Comparison of ENCODE assay signal across 1 cellular context in the genomic region with DNA sequence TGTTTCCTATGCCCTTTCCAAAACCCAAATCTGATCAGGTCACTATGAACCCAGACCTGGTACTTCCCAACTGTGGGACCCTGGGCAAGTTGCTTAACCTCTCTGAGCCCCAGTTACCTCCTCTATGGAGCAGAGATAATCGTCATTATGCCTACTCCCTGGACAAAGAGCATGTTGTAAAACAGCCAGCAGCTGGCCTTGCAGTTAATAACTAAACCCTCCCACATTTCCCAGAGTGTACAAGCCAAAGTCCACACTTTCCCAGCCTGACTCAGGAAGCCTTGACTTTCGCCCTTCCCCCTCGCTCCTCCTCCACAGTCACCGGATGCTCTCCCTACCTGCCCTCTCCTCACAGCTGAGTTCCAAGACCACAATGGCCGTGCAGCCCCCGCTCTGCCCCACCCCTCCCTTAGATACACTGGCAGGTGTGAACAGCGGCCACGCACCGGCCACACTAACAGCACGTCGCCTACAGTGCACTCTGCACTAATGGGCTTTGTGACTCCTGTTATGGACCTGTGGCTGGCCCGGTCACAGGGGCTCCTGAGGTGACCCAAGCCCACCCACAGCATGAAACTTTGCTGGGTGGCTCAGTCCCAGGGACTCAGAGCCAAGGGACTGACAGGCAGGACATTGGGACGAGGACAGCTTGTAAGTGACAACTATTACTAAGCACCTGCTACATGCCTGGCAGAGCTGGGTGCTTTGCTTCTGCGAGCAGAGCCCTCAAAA.
TF ChIP-seq lines count a peak whose summit lies in the region.

No MANE protein-coding gene starts in this region.

TF ChIP-seq in HepG2, 621 proteins besides CTCF, POLR2A, EP300 and RAD21 (continued from another document and continues in another):
- TF ChIP-seq, protein P1, sequence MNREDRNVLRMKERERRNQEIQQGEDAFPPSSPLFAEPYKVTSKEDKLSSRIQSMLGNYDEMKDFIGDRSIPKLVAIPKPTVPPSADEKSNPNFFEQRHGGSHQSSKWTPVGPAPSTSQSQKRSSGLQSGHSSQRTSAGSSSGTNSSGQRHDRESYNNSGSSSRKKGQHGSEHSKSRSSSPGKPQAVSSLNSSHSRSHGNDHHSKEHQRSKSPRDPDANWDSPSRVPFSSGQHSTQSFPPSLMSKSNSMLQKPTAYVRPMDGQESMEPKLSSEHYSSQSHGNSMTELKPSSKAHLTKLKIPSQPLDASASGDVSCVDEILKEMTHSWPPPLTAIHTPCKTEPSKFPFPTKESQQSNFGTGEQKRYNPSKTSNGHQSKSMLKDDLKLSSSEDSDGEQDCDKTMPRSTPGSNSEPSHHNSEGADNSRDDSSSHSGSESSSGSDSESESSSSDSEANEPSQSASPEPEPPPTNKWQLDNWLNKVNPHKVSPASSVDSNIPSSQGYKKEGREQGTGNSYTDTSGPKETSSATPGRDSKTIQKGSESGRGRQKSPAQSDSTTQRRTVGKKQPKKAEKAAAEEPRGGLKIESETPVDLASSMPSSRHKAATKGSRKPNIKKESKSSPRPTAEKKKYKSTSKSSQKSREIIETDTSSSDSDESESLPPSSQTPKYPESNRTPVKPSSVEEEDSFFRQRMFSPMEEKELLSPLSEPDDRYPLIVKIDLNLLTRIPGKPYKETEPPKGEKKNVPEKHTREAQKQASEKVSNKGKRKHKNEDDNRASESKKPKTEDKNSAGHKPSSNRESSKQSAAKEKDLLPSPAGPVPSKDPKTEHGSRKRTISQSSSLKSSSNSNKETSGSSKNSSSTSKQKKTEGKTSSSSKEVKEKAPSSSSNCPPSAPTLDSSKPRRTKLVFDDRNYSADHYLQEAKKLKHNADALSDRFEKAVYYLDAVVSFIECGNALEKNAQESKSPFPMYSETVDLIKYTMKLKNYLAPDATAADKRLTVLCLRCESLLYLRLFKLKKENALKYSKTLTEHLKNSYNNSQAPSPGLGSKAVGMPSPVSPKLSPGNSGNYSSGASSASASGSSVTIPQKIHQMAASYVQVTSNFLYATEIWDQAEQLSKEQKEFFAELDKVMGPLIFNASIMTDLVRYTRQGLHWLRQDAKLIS (CRISPR knock-in tag; IDR thresholded peaks at IDR 0.05) = no peak
- TF ChIP-seq SAFB2 (CRISPR knock-in tag; IDR thresholded peaks at IDR 0.05; ENCODE audit: borderline replicate concordance, low read depth) (no peak; the same call in 1 of the 2 replicates), CREB1 (IDR thresholded peaks at IDR 0.05) (peak; percentile 66), CREB1 (CRISPR knock-in tag; IDR thresholded peaks at IDR 0.05) (no peak), SP1 (IDR thresholded peaks at IDR 0.05) (no peak), SP1 (CRISPR knock-in tag; IDR thresholded peaks at IDR 0.05) (peak; percentile 68), MED1 (CRISPR knock-in tag; IDR thresholded peaks at IDR 0.05) (peak; percentile 99), TOPORS (CRISPR knock-in tag; IDR thresholded peaks at IDR 0.05) (no peak; the same call in 1 of the 2 replicates), EEA1 (CRISPR knock-in tag; IDR thresholded peaks at IDR 0.05; ENCODE audit: borderline replicate concordance) (no peak), ZNF335 (CRISPR knock-in tag; IDR thresholded peaks at IDR 0.05) (no peak), WIZ (CRISPR knock-in tag; IDR thresholded peaks at IDR 0.05) (no peak; the same call in 1 of the 2 replicates), NFIB (CRISPR knock-in tag; IDR thresholded peaks at IDR 0.05; ENCODE audit: borderline replicate concordance) (no peak), RXRB (CRISPR knock-in tag; IDR thresholded peaks at IDR 0.05; ENCODE audit: borderline replicate concordance) (peak; percentile 98), ZNF614 (CRISPR knock-in tag; IDR thresholded peaks at IDR 0.05; ENCODE audit: borderline replicate concordance) (peak; percentile 99), NKX3-1 (CRISPR knock-in tag; IDR thresholded peaks at IDR 0.05) (0 out of 2 replicates have a peak, but pooled peaks have one; percentile 83), ZNF460 (CRISPR knock-in tag; IDR thresholded peaks at IDR 0.05; ENCODE audit: borderline replicate concordance) (peak; percentile 54; the same call in 1 of the 2 replicates), HDAC2 (CRISPR knock-in tag; IDR thresholded peaks at IDR 0.05) (peak; percentile 94), NONO (IDR thresholded peaks at IDR 0.05) (no peak), NONO (CRISPR knock-in tag; conservative IDR thresholded peaks at IDR 0.05) (peak; percentile 98), EZH2 (conservative IDR thresholded peaks at IDR 0.05; ENCODE audit: low read depth, low read length) (no peak)
- TF ChIP-seq, protein P2, sequence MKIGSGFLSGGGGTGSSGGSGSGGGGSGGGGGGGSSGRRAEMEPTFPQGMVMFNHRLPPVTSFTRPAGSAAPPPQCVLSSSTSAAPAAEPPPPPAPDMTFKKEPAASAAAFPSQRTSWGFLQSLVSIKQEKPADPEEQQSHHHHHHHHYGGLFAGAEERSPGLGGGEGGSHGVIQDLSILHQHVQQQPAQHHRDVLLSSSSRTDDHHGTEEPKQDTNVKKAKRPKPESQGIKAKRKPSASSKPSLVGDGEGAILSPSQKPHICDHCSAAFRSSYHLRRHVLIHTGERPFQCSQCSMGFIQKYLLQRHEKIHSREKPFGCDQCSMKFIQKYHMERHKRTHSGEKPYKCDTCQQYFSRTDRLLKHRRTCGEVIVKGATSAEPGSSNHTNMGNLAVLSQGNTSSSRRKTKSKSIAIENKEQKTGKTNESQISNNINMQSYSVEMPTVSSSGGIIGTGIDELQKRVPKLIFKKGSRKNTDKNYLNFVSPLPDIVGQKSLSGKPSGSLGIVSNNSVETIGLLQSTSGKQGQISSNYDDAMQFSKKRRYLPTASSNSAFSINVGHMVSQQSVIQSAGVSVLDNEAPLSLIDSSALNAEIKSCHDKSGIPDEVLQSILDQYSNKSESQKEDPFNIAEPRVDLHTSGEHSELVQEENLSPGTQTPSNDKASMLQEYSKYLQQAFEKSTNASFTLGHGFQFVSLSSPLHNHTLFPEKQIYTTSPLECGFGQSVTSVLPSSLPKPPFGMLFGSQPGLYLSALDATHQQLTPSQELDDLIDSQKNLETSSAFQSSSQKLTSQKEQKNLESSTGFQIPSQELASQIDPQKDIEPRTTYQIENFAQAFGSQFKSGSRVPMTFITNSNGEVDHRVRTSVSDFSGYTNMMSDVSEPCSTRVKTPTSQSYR (CRISPR knock-in tag; IDR thresholded peaks at IDR 0.05; ENCODE audit: borderline replicate concordance) = peak; percentile 100
- TF ChIP-seq, protein P3, sequence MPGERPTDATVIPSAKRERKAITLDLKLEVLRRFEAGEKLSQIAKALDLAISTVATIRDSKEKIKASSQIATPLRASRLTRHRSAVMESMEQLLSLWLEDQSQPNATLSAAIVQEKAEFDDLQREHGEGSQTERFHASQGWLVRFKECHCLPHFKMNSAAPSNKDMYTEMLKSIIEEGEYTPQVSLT (CRISPR knock-in tag; IDR thresholded peaks at IDR 0.05; ENCODE audit: borderline replicate concordance, low read depth) = peak; percentile 83; the same call in 1 of the 2 replicates
- TF ChIP-seq, protein P4, sequence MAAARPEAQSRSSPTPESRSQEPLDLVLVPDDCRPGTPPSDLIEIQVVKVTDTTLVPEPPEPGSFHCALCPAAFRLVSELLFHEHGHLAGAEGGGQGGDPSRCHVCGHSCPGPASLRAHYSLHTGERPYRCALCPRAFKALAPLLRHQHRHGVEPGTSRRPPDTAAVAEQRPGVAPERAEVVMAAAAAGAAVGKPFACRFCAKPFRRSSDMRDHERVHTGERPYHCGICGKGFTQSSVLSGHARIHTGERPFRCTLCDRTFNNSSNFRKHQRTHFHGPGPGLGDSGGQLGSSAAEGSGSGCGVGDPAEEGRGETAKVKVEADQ (CRISPR knock-in tag; IDR thresholded peaks at IDR 0.05; ENCODE audit: borderline replicate concordance) = peak; percentile 90
- TF ChIP-seq, protein P5, sequence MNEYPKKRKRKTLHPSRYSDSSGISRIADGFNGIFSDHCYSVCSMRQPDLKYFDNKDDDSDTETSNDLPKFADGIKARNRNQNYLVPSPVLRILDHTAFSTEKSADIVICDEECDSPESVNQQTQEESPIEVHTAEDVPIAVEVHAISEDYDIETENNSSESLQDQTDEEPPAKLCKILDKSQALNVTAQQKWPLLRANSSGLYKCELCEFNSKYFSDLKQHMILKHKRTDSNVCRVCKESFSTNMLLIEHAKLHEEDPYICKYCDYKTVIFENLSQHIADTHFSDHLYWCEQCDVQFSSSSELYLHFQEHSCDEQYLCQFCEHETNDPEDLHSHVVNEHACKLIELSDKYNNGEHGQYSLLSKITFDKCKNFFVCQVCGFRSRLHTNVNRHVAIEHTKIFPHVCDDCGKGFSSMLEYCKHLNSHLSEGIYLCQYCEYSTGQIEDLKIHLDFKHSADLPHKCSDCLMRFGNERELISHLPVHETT (CRISPR knock-in tag; conservative IDR thresholded peaks at IDR 0.05) = peak; percentile 74; the same call in 1 of the 2 replicates
- TF ChIP-seq, protein P6, sequence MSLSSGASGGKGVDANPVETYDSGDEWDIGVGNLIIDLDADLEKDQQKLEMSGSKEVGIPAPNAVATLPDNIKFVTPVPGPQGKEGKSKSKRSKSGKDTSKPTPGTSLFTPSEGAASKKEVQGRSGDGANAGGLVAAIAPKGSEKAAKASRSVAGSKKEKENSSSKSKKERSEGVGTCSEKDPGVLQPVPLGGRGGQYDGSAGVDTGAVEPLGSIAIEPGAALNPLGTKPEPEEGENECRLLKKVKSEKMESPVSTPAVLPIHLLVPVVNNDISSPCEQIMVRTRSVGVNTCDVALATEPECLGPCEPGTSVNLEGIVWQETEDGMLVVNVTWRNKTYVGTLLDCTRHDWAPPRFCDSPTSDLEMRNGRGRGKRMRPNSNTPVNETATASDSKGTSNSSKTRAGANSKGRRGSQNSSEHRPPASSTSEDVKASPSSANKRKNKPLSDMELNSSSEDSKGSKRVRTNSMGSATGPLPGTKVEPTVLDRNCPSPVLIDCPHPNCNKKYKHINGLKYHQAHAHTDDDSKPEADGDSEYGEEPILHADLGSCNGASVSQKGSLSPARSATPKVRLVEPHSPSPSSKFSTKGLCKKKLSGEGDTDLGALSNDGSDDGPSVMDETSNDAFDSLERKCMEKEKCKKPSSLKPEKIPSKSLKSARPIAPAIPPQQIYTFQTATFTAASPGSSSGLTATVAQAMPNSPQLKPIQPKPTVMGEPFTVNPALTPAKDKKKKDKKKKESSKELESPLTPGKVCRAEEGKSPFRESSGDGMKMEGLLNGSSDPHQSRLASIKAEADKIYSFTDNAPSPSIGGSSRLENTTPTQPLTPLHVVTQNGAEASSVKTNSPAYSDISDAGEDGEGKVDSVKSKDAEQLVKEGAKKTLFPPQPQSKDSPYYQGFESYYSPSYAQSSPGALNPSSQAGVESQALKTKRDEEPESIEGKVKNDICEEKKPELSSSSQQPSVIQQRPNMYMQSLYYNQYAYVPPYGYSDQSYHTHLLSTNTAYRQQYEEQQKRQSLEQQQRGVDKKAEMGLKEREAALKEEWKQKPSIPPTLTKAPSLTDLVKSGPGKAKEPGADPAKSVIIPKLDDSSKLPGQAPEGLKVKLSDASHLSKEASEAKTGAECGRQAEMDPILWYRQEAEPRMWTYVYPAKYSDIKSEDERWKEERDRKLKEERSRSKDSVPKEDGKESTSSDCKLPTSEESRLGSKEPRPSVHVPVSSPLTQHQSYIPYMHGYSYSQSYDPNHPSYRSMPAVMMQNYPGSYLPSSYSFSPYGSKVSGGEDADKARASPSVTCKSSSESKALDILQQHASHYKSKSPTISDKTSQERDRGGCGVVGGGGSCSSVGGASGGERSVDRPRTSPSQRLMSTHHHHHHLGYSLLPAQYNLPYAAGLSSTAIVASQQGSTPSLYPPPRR (CRISPR knock-in tag; IDR thresholded peaks at IDR 0.05; ENCODE audit: borderline replicate concordance) = peak; percentile 99
- TF ChIP-seq, protein P7, sequence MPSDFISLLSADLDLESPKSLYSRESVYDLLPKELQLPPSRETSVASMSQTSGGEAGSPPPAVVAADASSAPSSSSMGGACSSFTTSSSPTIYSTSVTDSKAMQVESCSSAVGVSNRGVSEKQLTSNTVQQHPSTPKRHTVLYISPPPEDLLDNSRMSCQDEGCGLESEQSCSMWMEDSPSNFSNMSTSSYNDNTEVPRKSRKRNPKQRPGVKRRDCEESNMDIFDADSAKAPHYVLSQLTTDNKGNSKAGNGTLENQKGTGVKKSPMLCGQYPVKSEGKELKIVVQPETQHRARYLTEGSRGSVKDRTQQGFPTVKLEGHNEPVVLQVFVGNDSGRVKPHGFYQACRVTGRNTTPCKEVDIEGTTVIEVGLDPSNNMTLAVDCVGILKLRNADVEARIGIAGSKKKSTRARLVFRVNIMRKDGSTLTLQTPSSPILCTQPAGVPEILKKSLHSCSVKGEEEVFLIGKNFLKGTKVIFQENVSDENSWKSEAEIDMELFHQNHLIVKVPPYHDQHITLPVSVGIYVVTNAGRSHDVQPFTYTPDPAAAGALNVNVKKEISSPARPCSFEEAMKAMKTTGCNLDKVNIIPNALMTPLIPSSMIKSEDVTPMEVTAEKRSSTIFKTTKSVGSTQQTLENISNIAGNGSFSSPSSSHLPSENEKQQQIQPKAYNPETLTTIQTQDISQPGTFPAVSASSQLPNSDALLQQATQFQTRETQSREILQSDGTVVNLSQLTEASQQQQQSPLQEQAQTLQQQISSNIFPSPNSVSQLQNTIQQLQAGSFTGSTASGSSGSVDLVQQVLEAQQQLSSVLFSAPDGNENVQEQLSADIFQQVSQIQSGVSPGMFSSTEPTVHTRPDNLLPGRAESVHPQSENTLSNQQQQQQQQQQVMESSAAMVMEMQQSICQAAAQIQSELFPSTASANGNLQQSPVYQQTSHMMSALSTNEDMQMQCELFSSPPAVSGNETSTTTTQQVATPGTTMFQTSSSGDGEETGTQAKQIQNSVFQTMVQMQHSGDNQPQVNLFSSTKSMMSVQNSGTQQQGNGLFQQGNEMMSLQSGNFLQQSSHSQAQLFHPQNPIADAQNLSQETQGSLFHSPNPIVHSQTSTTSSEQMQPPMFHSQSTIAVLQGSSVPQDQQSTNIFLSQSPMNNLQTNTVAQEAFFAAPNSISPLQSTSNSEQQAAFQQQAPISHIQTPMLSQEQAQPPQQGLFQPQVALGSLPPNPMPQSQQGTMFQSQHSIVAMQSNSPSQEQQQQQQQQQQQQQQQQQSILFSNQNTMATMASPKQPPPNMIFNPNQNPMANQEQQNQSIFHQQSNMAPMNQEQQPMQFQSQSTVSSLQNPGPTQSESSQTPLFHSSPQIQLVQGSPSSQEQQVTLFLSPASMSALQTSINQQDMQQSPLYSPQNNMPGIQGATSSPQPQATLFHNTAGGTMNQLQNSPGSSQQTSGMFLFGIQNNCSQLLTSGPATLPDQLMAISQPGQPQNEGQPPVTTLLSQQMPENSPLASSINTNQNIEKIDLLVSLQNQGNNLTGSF (CRISPR knock-in tag; IDR thresholded peaks at IDR 0.05) = no peak
- TF ChIP-seq, protein P8, sequence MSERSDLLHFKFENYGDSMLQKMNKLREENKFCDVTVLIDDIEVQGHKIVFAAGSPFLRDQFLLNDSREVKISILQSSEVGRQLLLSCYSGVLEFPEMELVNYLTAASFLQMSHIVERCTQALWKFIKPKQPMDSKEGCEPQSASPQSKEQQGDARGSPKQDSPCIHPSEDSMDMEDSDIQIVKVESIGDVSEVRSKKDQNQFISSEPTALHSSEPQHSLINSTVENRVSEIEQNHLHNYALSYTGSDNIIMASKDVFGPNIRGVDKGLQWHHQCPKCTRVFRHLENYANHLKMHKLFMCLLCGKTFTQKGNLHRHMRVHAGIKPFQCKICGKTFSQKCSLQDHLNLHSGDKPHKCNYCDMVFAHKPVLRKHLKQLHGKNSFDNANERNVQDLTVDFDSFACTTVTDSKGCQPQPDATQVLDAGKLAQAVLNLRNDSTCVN (CRISPR knock-in tag; IDR thresholded peaks at IDR 0.05; ENCODE audit: borderline replicate concordance) = peak; percentile 71
- TF ChIP-seq, protein P9, sequence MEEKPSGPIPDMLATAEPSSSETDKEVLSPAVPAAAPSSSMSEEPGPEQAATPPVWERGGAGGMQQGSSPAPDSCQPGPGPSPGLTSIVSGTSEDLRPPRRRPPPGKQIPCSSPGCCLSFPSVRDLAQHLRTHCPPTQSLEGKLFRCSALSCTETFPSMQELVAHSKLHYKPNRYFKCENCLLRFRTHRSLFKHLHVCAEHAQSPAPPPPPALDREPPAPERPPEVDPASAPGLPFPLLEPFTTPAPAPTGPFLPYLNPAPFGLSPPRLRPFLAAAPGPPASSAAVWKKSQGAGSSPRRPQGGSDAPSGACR (CRISPR knock-in tag; IDR thresholded peaks at IDR 0.05) = peak; percentile 99
